Comparison of ENCODE assay signal across 8 cellular contexts in the genomic region with DNA sequence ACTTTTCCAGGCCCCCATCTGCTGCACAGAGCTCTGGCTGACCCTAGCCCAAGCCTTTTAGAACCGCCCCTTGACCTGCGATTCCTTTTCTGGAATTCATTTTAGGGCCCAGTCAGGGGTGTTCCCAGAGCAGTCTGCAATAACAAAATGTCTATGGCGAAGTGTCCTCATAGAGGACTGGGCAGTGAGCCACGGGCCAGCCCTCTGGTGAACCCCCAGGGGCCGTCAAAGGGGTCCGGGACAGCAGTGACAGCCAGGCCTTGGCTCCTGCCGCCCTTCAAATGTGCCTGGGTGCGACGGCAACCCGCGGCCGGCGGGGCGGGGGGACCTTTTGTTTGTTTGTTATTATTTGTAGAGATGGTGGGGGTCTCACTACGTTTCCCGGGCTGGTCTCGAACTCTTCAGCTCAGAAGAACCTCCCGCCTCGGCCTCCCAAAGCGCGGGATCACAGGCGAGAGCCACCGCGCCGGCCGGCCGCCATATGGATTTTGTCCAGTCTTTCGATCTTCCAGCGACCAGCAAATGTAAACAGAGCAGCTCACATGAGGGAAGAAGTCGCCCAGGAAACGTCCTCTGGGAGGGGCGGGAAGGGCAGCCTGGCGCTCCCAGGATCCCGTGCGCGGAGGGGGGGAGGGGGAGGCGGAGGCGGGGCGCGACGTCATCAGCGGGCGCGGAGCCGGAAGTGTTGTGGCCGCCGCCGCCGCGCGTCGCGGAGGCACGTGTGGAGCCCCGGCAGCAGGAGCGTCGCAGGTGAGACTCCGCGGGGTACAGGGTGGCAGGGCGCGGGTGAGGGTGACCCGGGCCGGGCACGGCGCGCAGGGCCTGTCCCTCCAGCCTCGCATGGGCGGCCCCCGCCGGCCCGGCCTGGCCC. TPM values are rescaled to one million over a fixed set of nuclear protein-coding genes. Genes with fewer than 3 reads are reported as not detected.
DNase-seq lines count a peak whose midpoint lies in the region; ATAC-seq and TF ChIP-seq lines count a peak whose summit lies in the region.

TRMT61A (plus strand) TSS at position 685 of the 871 bp plus-strand sequence. CDS start 783 bp downstream, outside the sequence.

- H3K27ac ChIP-seq in stomach: peak within 1 kb of the TSS; percentile 87 to 95 (median 93)

- H3K36me3 Mint-ChIP-seq in neural crest cell (ENCODE audit: low read depth): no peaks in the 10 kb centered on the region

- peak within 1 kb of the TSS; percentile 99 for H3K4me3 ChIP-seq in BE2C (ENCODE audit: low read depth, low read length)
- peak within 1 kb of the TSS; percentile 100 for H3K4me3 ChIP-seq in LNCaP clone FGC (ENCODE audit: low read depth, low read length)
- peak within 1 kb of the TSS; percentile 66 to 100 (median 94) for H3K4me3 ChIP-seq in stomach

- H3K27ac Mint-ChIP-seq in neural crest cell (ENCODE audit: unreplicated experiment): peak within 1 kb of the TSS; percentile 99

- intact Hi-C loops in stomach (cut with DNase I; ENCODE audit: low total_unique reads): no loop called here

- peak; percentile 75 for TF ChIP-seq POLR2A in Raji (IDR thresholded peaks at IDR 0.05; ENCODE audit: insufficient read depth, low read depth, low read length)
- TF ChIP-seq POLR2A in stomach (IDR thresholded peaks at IDR 0.05): no peak

- H3K27me3 Mint-ChIP-seq in neural crest cell (ENCODE audit: low read depth): peaks cover 7% of the 10 kb centered on the region

- WGBS in stomach, 5 donors: 2 to 4% (median 3%) methylated on average over 43 to 68 of the region's 71 CpGs

- TF ChIP-seq CTCF in BE2C (IDR thresholded peaks at IDR 0.05; ENCODE audit: low read depth, low read length): no peak
- TF ChIP-seq CTCF in LNCaP clone FGC (IDR thresholded peaks at IDR 0.05; ENCODE audit: control insufficient read depth, extremely low read depth, insufficient read depth): no peak
- TF ChIP-seq CTCF in neural crest cell (conservative IDR thresholded peaks at IDR 0.05): no peak
- TF ChIP-seq CTCF in stomach (IDR thresholded peaks at IDR 0.05): no peak

- H3K4me1 Mint-ChIP-seq in neural crest cell: peaks cover 33% of the 10 kb centered on the region

- H3K27me3 ChIP-seq in BE2C: no peaks in the 10 kb centered on the region
- H3K27me3 ChIP-seq in stomach: no peaks in the 10 kb centered on the region

- peaks cover 32% of the 10 kb centered on the region for H3K36me3 ChIP-seq in BE2C
- peaks cover 0 to 37% (median 27%) of the 10 kb centered on the region in 4 donors for H3K36me3 ChIP-seq in stomach

- H3K9me3 Mint-ChIP-seq in neural crest cell: no peaks in the 10 kb centered on the region

- peaks cover 5% of the 10 kb centered on the region; the same call in 1 of the 2 replicates for H3K4me1 ChIP-seq in BE2C
- peaks cover 54 to 95% (median 79%) of the 10 kb centered on the region in 4 donors for H3K4me1 ChIP-seq in stomach

- peak; percentile 92 for DNase-seq in BE2C
- peak; percentile 94 for DNase-seq in LNCaP clone FGC (ENCODE audit: low read depth)
- peak; percentile 66 for DNase-seq in activated gamma-delta T cell treated with Interleukin-2 at 50 U/mL for 16 hours
- peak; percentile 88 for DNase-seq in fibroblast of the conjunctiva (ENCODE audit: low read depth)
- peak; percentile 70 for DNase-seq in neural crest cell (ENCODE audit: low read depth, low spot score)
- DNase-seq in stomach: peak; percentile 92

- peak; percentile 35 for TF ChIP-seq EP300 in stomach (IDR thresholded peaks at IDR 0.05)

- no peaks in the 10 kb centered on the region for H3K9me3 ChIP-seq in BE2C
- no peaks in the 10 kb centered on the region for H3K9me3 ChIP-seq in stomach

- peak; percentile 41 for ATAC-seq in GM19468 (IDR thresholded peaks at IDR 0.05; ENCODE audit: extremely low read depth, unreplicated experiment)

- peak within 1 kb of the TSS; percentile 93 for H3K4me3 Mint-ChIP-seq in neural crest cell

RNA-seq across cellular contexts. Expression of gene TRMT61A, which starts in this region (rescaled TPM):
- 137 TPM for polyA plus RNA-seq in BE2C (2012; ENCODE audit: insufficient read depth, insufficient read length, low read depth)
- total RNA-seq in neural crest cell (10.9 and 12.5 TPM in 2 replicates), stomach (10 to 100 TPM in 4 of 5 donors, 1 to 10 TPM in 1; 5.5 to 39.7 (median 18.5) TPM)
- 10 to 100 TPM in 2 of 3 donors, 1 to 10 TPM in 1; 9.0 to 16.9 (median 14.8) TPM for polyA plus RNA-seq in stomach

Comparison
In these comparisons a context has a peak if more than half of its experiments do, and no peak if none do; other contexts are left out.
1. Peak in every context shown above with its lines: DNase-seq, ATAC-seq, H3K4me3 ChIP-seq and H3K27ac ChIP-seq.